ENCODE assay signal across 8 cellular contexts in genomic region chr11:575996-576756, GRCh38. TPM values are rescaled to one million over a fixed set of nuclear protein-coding genes. Genes with fewer than 3 reads are reported as not detected.
A peak's percentile ranks its signal among the peaks of the same experiment; 100 is the strongest.
DNase-seq lines count a peak whose midpoint lies in the region; ATAC-seq and TF ChIP-seq lines count a peak whose summit lies in the region.

PHRF1 (plus strand) TSS chr11:576470; CDS start chr11:581513, 5,043 bp downstream.

- H3K4me3 ChIP-seq in PC-9 (peak within 1 kb of the TSS; percentile 79), mucosa of stomach (ENCODE audit: low read length) (peak within 1 kb of the TSS; percentile 77)

- H3F3A ChIP-seq in PC-9 (ENCODE audit: insufficient read depth, low read depth): no peaks in the 10 kb centered on the region

- peak; percentile 76 for TF ChIP-seq POLR2A in erythroblast (IDR thresholded peaks at IDR 0.05; ENCODE audit: low read length)

- ATAC-seq in GM21717 (IDR thresholded peaks at IDR 0.05; ENCODE audit: unreplicated experiment): peak; percentile 68

- H3K4me2 ChIP-seq in PC-9: peak within 1 kb of the TSS; percentile 85

- no TSS peak for BruUV-seq in PC-9 (replicated peaks; lab: Mats Ljungman, UMichigan)

- DNase-seq in DMS153 treated with DMSO at 0.1 percent for 48 hours (lab: John Stamatoyannopoulos, UW; ENCODE audit: unreplicated experiment) (peak; percentile 95), KBM-7 (peak; percentile 91), PC-9 (peak; percentile 67 to 88), erythroblast (lab: John Stamatoyannopoulos, UW) (peak; percentile 98 to 99)
- DNase-seq in activated T-cell treated with anti-CD3 and anti-CD28 coated beads, Interleukin-2, amount 50 U/mL, for 1 hour: peak; percentile 96
- peak; percentile 95 for DNase-seq in stimulated activated CD8-positive, alpha-beta memory T cell treated with anti-CD3 and anti-CD28 coated beads, Interleukin-4, amount 100 ng/mL, for 48 hours

- CTCF ChIA-PET in PC-9 (lab: Charles Lee): interaction anchor here (0.6 kb wide), 1 partner anchor 42 kb away, joined by 3 read pairs; no protein-coding TSS in a partner anchor

- H3K4me1 ChIP-seq in PC-9 (replicated peaks; ENCODE audit: insufficient read depth) (peaks cover 16% of the 10 kb centered on the region), mucosa of stomach (ENCODE audit: control insufficient read depth, insufficient read depth, low read length) (peaks cover 46% of the 10 kb centered on the region)

- peaks cover 40% of the 10 kb centered on the region for H4K20me1 ChIP-seq in PC-9 (ENCODE audit: insufficient read depth)

- intact Hi-C loops in PC-9 (cut with micrococcal nuclease; ENCODE audit: unreplicated experiment): no loop called here

- H3K9me2 ChIP-seq in PC-9 (ENCODE audit: insufficient read depth): no peaks in the 10 kb centered on the region

- H2AFZ ChIP-seq in PC-9: peak within 1 kb of the TSS; percentile 84

- H3K9me3 ChIP-seq in PC-9 (ENCODE audit: insufficient read depth, low read depth) (no peaks in the 10 kb centered on the region), mucosa of stomach (ENCODE audit: control insufficient read depth, low read length) (no peaks in the 10 kb centered on the region)

- peaks cover 45% of the 10 kb centered on the region for H3K79me2 ChIP-seq in PC-9 (ENCODE audit: low read depth)

- H3K27me3 ChIP-seq in PC-9 (ENCODE audit: insufficient read depth, low read depth): no peaks in the 10 kb centered on the region
- H3K27me3 ChIP-seq in mucosa of stomach (ENCODE audit: control insufficient read depth, insufficient read depth, low read length): peaks cover 7% of the 10 kb centered on the region

- no peaks in the 10 kb centered on the region; the same call in 1 of the 2 replicates for H3K36me3 ChIP-seq in PC-9 (ENCODE audit: low read depth)
- H3K36me3 ChIP-seq in mucosa of stomach (ENCODE audit: control insufficient read depth, insufficient read depth, low read length): no peaks in the 10 kb centered on the region

- TF ChIP-seq CTCF in PC-9 (conservative IDR thresholded peaks at IDR 0.05): no peak

- in situ Hi-C loops in KBM-7 (cut with MboI; ENCODE audit: low pct_unique_long_range_greater_than_20kb, low sequenced_read_pairs): no loop called here

- POLR2A ChIA-PET in PC-9 (lab: Charles Lee; ENCODE audit: unreplicated experiment): interaction anchor here (0.6 to 1.1 kb wide), 4 partner anchors 15 to 369 kb away, joined by 3 to 6 read pairs (median 4); partner anchors contain the start of gene BET1L

- H3K27ac ChIP-seq in PC-9: peak within 1 kb of the TSS; percentile 61; the same call in 1 of the 2 replicates

- peak within 1 kb of the TSS; percentile 84 for H3K9ac ChIP-seq in mucosa of stomach (ENCODE audit: low read length)

RNA-seq across cellular contexts. Expression of gene PHRF1, which starts in this region (rescaled TPM):
- 21.7 and 24.5 TPM in 2 replicates for total RNA-seq in PC-9 (2021)

Comparison
In these comparisons a context has a peak if more than half of its experiments do, and no peak if none do; other contexts are left out.
1. Peak in every context shown above with its lines: DNase-seq, ATAC-seq, H3K4me3 ChIP-seq and H3K27ac ChIP-seq.